ENCODE assay signal across 8 cellular contexts in genomic region chr3:152737021-152737908, GRCh38.
DNase-seq lines count a peak whose midpoint lies in the region; ATAC-seq and TF ChIP-seq lines count a peak whose summit lies in the region.

No MANE protein-coding gene starts in this region.

- peaks cover 19% of the 10 kb centered on the region for H3K9me3 Mint-ChIP-seq in HFFc6

- H3K27me3 Mint-ChIP-seq in HFFc6 (ENCODE audit: insufficient read depth), result no peaks in the 10 kb centered on the region

- H3K36me3 Mint-ChIP-seq in HFFc6 (ENCODE audit: low read depth), result no peaks in the 10 kb centered on the region

- no peak overlapping the region for H3K4me3 ChIP-seq in choroid plexus epithelial cell (ENCODE audit: low read depth, low read length)

- no peak for TF ChIP-seq CTCF in GM10266 (IDR thresholded peaks at IDR 0.05; ENCODE audit: control insufficient read depth, insufficient read depth, low read depth, missing control alignments)
- no peak for TF ChIP-seq CTCF in choroid plexus epithelial cell (conservative IDR thresholded peaks at IDR 0.05; ENCODE audit: low read depth, low read length)
- TF ChIP-seq CTCF in HFFc6 (IDR thresholded peaks at IDR 0.05), result no peak

- no peak overlapping the region for H3K4me3 Mint-ChIP-seq in HFFc6

- H3K27ac Mint-ChIP-seq in HFFc6, result no peak overlapping the region

- no peaks in the 10 kb centered on the region for H3K4me1 Mint-ChIP-seq in HFFc6 (ENCODE audit: low read depth)

- peak; percentile 99 for ATAC-seq in GM21515 (IDR thresholded peaks at IDR 0.05; ENCODE audit: unreplicated experiment)
- ATAC-seq in HG03558 (IDR thresholded peaks at IDR 0.05; ENCODE audit: extremely low read depth, unreplicated experiment), result peak; percentile 99

- peak; percentile 48 for DNase-seq in GM10266 (ENCODE audit: extremely low spot score)
- peak; percentile 89 for DNase-seq in choroid plexus epithelial cell (ENCODE audit: low read depth)
- no peak for DNase-seq in HFFc6
- no peak for DNase-seq in activated effector memory CD4-positive, alpha-beta T cell treated with anti-CD3 and anti-CD28 coated beads, Interleukin-2, amount 50 U/mL, for 16 hours
- DNase-seq in activated naive CD4-positive, alpha-beta T cell treated with Interleukin-2 at 50 U/mL for 16 hours, result no peak
- DNase-seq in T-helper 9 cell, result no peak

Comparison
In these comparisons a context has a peak if more than half of its experiments do, and no peak if none do; other contexts are left out.
1. DNase-seq: peak in GM10266 (single experiment) and choroid plexus epithelial cell (single experiment); none in HFFc6 (single experiment), activated effector memory CD4-positive, alpha-beta T cell treated with anti-CD3 and anti-CD28 coated beads, Interleukin-2, amount 50 U/mL, for 16 hours (single experiment), activated naive CD4-positive, alpha-beta T cell treated with Interleukin-2 at 50 U/mL for 16 hours (single experiment) and T-helper 9 cell (single experiment).